Comparison of ENCODE assay signal across 13 cellular contexts in genomic region chr7:96300981-96301380, GRCh38.
"Had no signal": no experiment of that assay in that cellular context is flagged by ENCODE, and none has a peak within 500 bp of the region (broad histone marks: within the 10 kb centered on the region; RNA-seq: fewer than 3 reads in every experiment).

No MANE protein-coding gene starts in this region.

- H3K27ac ChIP-seq: hepatocyte, left ventricle myocardium inferior, thyroid gland had no signal

- H3K27me3 ChIP-seq: hepatocyte, thyroid gland had no signal

- H3K9me3 ChIP-seq: left ventricle myocardium inferior, thyroid gland had no signal

- H3K4me3 ChIP-seq: hepatocyte, left ventricle myocardium inferior, thyroid gland had no signal

- ATAC-seq: activated CD4-positive, CD25-positive, alpha-beta regulatory T cell treated with anti-CD3 and anti-CD28 coated beads, Interleukin-2, amount 50 U/mL, for 24 hours; effector memory CD8-positive, alpha-beta T cell; natural killer cell; T-cell had no signal

- H3K36me3 ChIP-seq: thyroid gland had no signal

- H3K4me1 ChIP-seq: thyroid gland had no signal

- DNase-seq: activated CD4-positive, alpha-beta T cell treated with anti-CD3 and anti-CD28 coated beads, Interleukin-2, amount 50 U/mL, for 1 hour; activated CD8-positive, alpha-beta memory T cell treated with anti-CD3 and anti-CD28 coated beads for 24 hours; activated naive CD8-positive, alpha-beta T cell treated with anti-CD3 and anti-CD28 coated beads for 36 hours; effector memory CD8-positive, alpha-beta T cell; left ventricle myocardium inferior; natural killer cell; retina; small intestine; T-cell; T-helper 9 cell; thyroid gland had no signal
